ENCODE assay signal across 8 cellular contexts in the genomic region with DNA sequence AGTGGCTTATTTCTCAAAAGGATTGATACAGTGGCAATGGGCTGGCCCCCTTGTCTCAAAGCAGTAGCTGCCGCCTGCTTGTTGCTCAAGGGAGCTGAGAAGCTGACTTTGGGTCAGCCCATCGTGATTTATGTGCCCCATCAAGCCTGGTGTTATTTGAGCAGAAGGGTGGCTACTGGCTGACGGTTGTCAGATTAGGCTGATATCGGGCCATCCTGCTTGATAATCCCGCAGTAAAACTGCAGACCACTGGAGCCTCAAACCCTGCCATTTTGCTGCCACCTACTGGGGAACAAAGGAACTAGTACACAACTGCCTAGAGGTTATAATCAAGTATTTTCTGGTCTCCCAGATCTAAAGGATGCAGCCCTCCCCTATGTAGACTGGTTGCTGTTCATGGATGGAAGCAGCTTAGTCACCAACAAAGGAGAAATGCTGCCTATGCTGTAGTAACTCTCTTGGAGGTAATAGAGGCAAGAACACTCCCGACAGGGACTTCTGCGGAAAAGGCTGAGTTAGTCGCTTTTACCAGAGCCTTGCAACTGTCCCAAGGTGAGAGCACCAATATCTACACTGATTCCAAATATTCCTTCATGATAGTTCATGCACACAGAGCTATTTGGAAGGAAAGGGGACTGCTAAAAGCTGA.
A peak's percentile ranks its signal among the peaks of the same experiment; 100 is the strongest.
DNase-seq lines count a peak whose midpoint lies in the region; ATAC-seq and TF ChIP-seq lines count a peak whose summit lies in the region.

No MANE protein-coding gene starts in this region.

- H3K9me3 Mint-ChIP-seq in activated CD8-positive, alpha-beta memory T cell treated with anti-CD3 and anti-CD28 coated beads, Interleukin-2, amount 10 ng/mL, durations not matched to agents 7 days and 5 days (ENCODE audit: low read depth): no peaks in the 10 kb centered on the region
- no peaks in the 10 kb centered on the region for H3K9me3 Mint-ChIP-seq in natural killer cell

- H3K36me3 Mint-ChIP-seq in activated CD8-positive, alpha-beta memory T cell treated with anti-CD3 and anti-CD28 coated beads, Interleukin-2, amount 10 ng/mL, durations not matched to agents 7 days and 5 days: no peaks in the 10 kb centered on the region
- no peaks in the 10 kb centered on the region for H3K36me3 Mint-ChIP-seq in natural killer cell

- H3K27me3 Mint-ChIP-seq in activated CD8-positive, alpha-beta memory T cell treated with anti-CD3 and anti-CD28 coated beads, Interleukin-2, amount 10 ng/mL, durations not matched to agents 7 days and 5 days: no peaks in the 10 kb centered on the region
- H3K27me3 Mint-ChIP-seq in natural killer cell (ENCODE audit: low read depth in 2 of 2): peaks cover 3 to 21% of the 10 kb centered on the region in 2 donors

- H3K27ac ChIP-seq in esophagus muscularis mucosa (replicated peaks in 1 of 4): no peak overlapping the region
- no peak overlapping the region for H3K27ac ChIP-seq in tibial artery

- no peak overlapping the region for H3K4me3 Mint-ChIP-seq in activated CD8-positive, alpha-beta memory T cell treated with anti-CD3 and anti-CD28 coated beads, Interleukin-2, amount 10 ng/mL, durations not matched to agents 7 days and 5 days
- no peak overlapping the region for H3K4me3 Mint-ChIP-seq in natural killer cell

- no peaks in the 10 kb centered on the region for H3K4me1 Mint-ChIP-seq in activated CD8-positive, alpha-beta memory T cell treated with anti-CD3 and anti-CD28 coated beads, Interleukin-2, amount 10 ng/mL, durations not matched to agents 7 days and 5 days
- no peaks in the 10 kb centered on the region for H3K4me1 Mint-ChIP-seq in natural killer cell

- no peak for TF ChIP-seq EP300 in esophagus muscularis mucosa (IDR thresholded peaks at IDR 0.05)

- intact Hi-C loops in esophagus muscularis mucosa (cut with DNase I) (loop anchor here (10.0 kb wide), 1 partner anchor 353 kb away; no protein-coding TSS in a partner anchor), natural killer cell (cut with micrococcal nuclease) (loop anchor here (1.0 kb wide), 1 partner anchor 356 kb away; no protein-coding TSS in a partner anchor), tibial artery (cut with DNase I; ENCODE audit: low total_unique reads) (no loop called here)

- no peak overlapping the region for H3K27ac Mint-ChIP-seq in activated CD8-positive, alpha-beta memory T cell treated with anti-CD3 and anti-CD28 coated beads, Interleukin-2, amount 10 ng/mL, durations not matched to agents 7 days and 5 days
- no peak overlapping the region for H3K27ac Mint-ChIP-seq in natural killer cell

- DNase-seq in BE2C: peak; percentile 74
- DNase-seq in NCI-H748 treated with DMSO at 0.1 percent for 48 hours (lab: John Stamatoyannopoulos, UW): peak; percentile 70
- peak; percentile 60 for DNase-seq in activated CD8-positive, alpha-beta memory T cell treated with anti-CD3 and anti-CD28 coated beads, Interleukin-2, amount 10 ng/mL, durations not matched to agents 7 days and 5 days
- DNase-seq in esophagus muscularis mucosa (ENCODE audit: extremely low spot score): no peak
- DNase-seq in natural killer cell: peak; percentile 22
- DNase-seq in tibial artery: no peak

- H3K4me1 ChIP-seq in BE2C (peaks cover 7% of the 10 kb centered on the region), esophagus muscularis mucosa (no peaks in the 10 kb centered on the region), tibial artery (no peaks in the 10 kb centered on the region)

- H3K27me3 ChIP-seq in BE2C (no peaks in the 10 kb centered on the region), esophagus muscularis mucosa (peaks cover 0 to 19% (median 0%) of the 10 kb centered on the region in 4 donors), tibial artery (peaks cover 0 to 6% of the 10 kb centered on the region in 2 donors)

- WGBS in esophagus muscularis mucosa: 36% methylated on average over 7 of the region's 8 CpGs

- CTCF ChIA-PET in activated CD8-positive, alpha-beta memory T cell treated with anti-CD3 and anti-CD28 coated beads, Interleukin-2, amount 10 ng/mL, durations not matched to agents 7 days and 5 days (lab: Charles Lee): interaction anchor here (0.7 to 2.8 kb wide), 9 partner anchors 9 to 420 kb away, joined by 3 to 15 read pairs (median 4); no protein-coding TSS in a partner anchor

- no peaks in the 10 kb centered on the region for H3K9me3 ChIP-seq in BE2C
- no peaks in the 10 kb centered on the region for H3K9me3 ChIP-seq in esophagus muscularis mucosa
- no peaks in the 10 kb centered on the region for H3K9me3 ChIP-seq in tibial artery

- H3K4me3 ChIP-seq in BE2C (ENCODE audit: low read depth, low read length) (no peak overlapping the region), esophagus muscularis mucosa (no peak overlapping the region), tibial artery (no peak overlapping the region)

- H3K36me3 ChIP-seq in BE2C (0 out of 2 replicates have a peak, but pooled peaks cover 2% of the 10 kb centered on the region), esophagus muscularis mucosa (no peaks in the 10 kb centered on the region), tibial artery (no peaks in the 10 kb centered on the region)

- peak; percentile 71 for ATAC-seq in GM18519 (IDR thresholded peaks at IDR 0.05; ENCODE audit: low FRiP score, unreplicated experiment)
- peak; percentile 76 for ATAC-seq in HG03432 (IDR thresholded peaks at IDR 0.05; ENCODE audit: unreplicated experiment)
- ATAC-seq in activated CD8-positive, alpha-beta memory T cell treated with anti-CD3 and anti-CD28 coated beads, Interleukin-2, amount 10 ng/mL, durations not matched to agents 7 days and 5 days: peak; percentile 67
- peak; percentile 56 to 85 (median 78) for ATAC-seq in natural killer cell

- TF ChIP-seq CTCF in BE2C (IDR thresholded peaks at IDR 0.05; ENCODE audit: low read depth, low read length) (peak; percentile 87), esophagus muscularis mucosa (IDR thresholded peaks at IDR 0.05) (peak; percentile 73 to 84 (median 78)), natural killer cell (IDR thresholded peaks at IDR 0.05) (peak; percentile 91), tibial artery (IDR thresholded peaks at IDR 0.05) (peak; percentile 60 to 71)

- TF ChIP-seq POLR2A in esophagus muscularis mucosa (IDR thresholded peaks at IDR 0.05; ENCODE audit: low read depth): no peak

Comparison
In these comparisons a context has a peak if more than half of its experiments do, and no peak if none do; other contexts are left out.
1. DNase-seq: peak in BE2C (single experiment), NCI-H748 treated with DMSO at 0.1 percent for 48 hours (single experiment), activated CD8-positive, alpha-beta memory T cell treated with anti-CD3 and anti-CD28 coated beads, Interleukin-2, amount 10 ng/mL, durations not matched to agents 7 days and 5 days (single experiment) and natural killer cell (single experiment); none in esophagus muscularis mucosa (single experiment) and tibial artery (0 of 2).
2. Peak in every context shown above with its lines, with median percentiles within 50 percentile points of each other: CTCF ChIP-seq and ATAC-seq.